ENCODE assay signal across 23 cellular contexts in the genomic region with DNA sequence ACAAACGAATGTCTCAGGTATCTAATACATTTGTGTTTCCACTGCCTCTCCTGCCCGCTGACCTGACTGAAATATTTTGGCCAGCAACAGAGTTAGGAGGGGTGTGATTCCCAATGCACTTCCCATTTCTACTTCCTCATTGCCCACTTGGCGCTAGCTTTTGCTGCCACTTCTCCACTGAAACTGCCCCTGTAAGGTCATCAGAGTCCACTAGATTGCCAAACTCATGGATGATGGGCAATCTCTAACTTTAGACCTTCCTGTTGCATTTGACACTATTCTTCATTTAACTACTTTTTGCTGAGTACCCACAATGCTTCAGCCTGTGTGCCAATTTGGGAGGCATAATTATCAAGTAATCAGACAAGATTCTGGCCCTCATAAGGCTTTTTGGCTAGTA. TPM values are rescaled to one million over a fixed set of nuclear protein-coding genes. Genes with fewer than 3 reads are reported as not detected.
DNase-seq lines count a peak whose midpoint lies in the region; ATAC-seq and TF ChIP-seq lines count a peak whose summit lies in the region.
"Had no signal": no experiment of that assay in that cellular context is flagged by ENCODE, and none has a peak within 500 bp of the region (broad histone marks: within the 10 kb centered on the region; RNA-seq: fewer than 3 reads in every experiment).

No MANE protein-coding gene starts in this region.

- no peak overlapping the region for H3K4me3 ChIP-seq in left lung
- H3K4me3 ChIP-seq: body of pancreas, uterus had no signal

- H3K27me3 ChIP-seq in left lung = no peaks in the 10 kb centered on the region
- H3K27me3 ChIP-seq: body of pancreas, uterus had no signal

- CTCF ChIA-PET in activated CD4-positive, alpha-beta T cell treated with anti-CD3 and anti-CD28 coated beads for 36 hours (lab: Charles Lee) = interaction anchor here (1.1 kb wide), 1 partner anchor 101 kb away, joined by 4 read pairs; no protein-coding TSS in a partner anchor

- H3K27ac ChIP-seq in left lung = peak overlapping the region in 1 of 2 donors; percentile 73
- H3K27ac ChIP-seq: C4-2B, uterus had no signal

- no peaks in the 10 kb centered on the region for H3K36me3 Mint-ChIP-seq in activated CD4-positive, alpha-beta T cell treated with anti-CD3 and anti-CD28 coated beads for 36 hours (ENCODE audit: low read depth)
- H3K36me3 Mint-ChIP-seq in activated CD4-positive, alpha-beta T cell treated with anti-CD3 and anti-CD28 coated beads, Interleukin-2, amount 10 ng/mL, durations not matched to agents 24 days and 14 days (ENCODE audit: low read depth) = peaks cover 3% of the 10 kb centered on the region
- H3K36me3 Mint-ChIP-seq in activated T-helper 17 cell treated with anti-CD3 and anti-CD28 coated beads, Interleukin-2, amount 50 U/mL, for 72 hours (ENCODE audit: low read depth) = no peaks in the 10 kb centered on the region
- H3K36me3 Mint-ChIP-seq: activated naive CD4-positive, alpha-beta T cell treated with anti-CD3 and anti-CD28 coated beads, Interleukin-2, amount 50 U/mL, for 24 hours had no signal

- POLR2A ChIA-PET in activated CD4-positive, alpha-beta T cell treated with anti-CD3 and anti-CD28 coated beads for 36 hours (lab: Charles Lee) = no interaction called here

- H3K4me3 Mint-ChIP-seq in activated CD4-positive, alpha-beta T cell treated with anti-CD3 and anti-CD28 coated beads for 36 hours = no peak overlapping the region
- no peak overlapping the region for H3K4me3 Mint-ChIP-seq in activated CD4-positive, alpha-beta T cell treated with anti-CD3 and anti-CD28 coated beads, Interleukin-2, amount 10 ng/mL, durations not matched to agents 24 days and 14 days
- H3K4me3 Mint-ChIP-seq in activated T-helper 17 cell treated with anti-CD3 and anti-CD28 coated beads, Interleukin-2, amount 50 U/mL, for 72 hours = peak overlapping the region; percentile 29
- H3K4me3 Mint-ChIP-seq: activated naive CD4-positive, alpha-beta T cell treated with anti-CD3 and anti-CD28 coated beads, Interleukin-2, amount 50 U/mL, for 24 hours; T-helper 2 cell treated with Interferon-gamma antibody and Interleukin-4, amounts not matched to agents 5 μg/mL and 100 μg/mL, for 36 hours had no signal

- no peak for DNase-seq in activated CD4-positive, alpha-beta T cell treated with anti-CD3 and anti-CD28 coated beads for 36 hours
- DNase-seq in activated CD4-positive, alpha-beta T cell treated with anti-CD3 and anti-CD28 coated beads, Interleukin-2, amount 10 ng/mL, durations not matched to agents 24 days and 14 days = no peak
- DNase-seq in left lung (peak in 1 of 2 donors; percentile 52), superior temporal gyrus (ENCODE audit: extremely low spot score) (peak; percentile 26), NCI-H82 (lab: John Stamatoyannopoulos, UW) (no peak), NCI-H524 (lab: John Stamatoyannopoulos, UW) (no peak)
- DNase-seq: activated CD4-positive, alpha-beta T cell treated with anti-CD3 and anti-CD28 coated beads for 4 hours; foreskin fibroblast; mammary epithelial cell; NCI-H1694; NK-92 treated with Interleukin-12 subunit alpha and Interleukin-12 subunit beta, amount 100 ng/mL, for 24 hours; SHP77 treated with DMSO at 0.1 percent for 48 hours; stimulated activated naive CD8-positive, alpha-beta T cell treated with anti-CD3 and anti-CD28 coated beads, Interleukin-15, amount 100 ng/mL, for 72 hours; uterus had no signal

- H3K36me3 ChIP-seq in left lung = no peaks in the 10 kb centered on the region
- H3K36me3 ChIP-seq: uterus had no signal

- peaks cover 0 to 22% of the 10 kb centered on the region in 2 donors for H3K4me1 ChIP-seq in left lung
- H3K4me1 ChIP-seq: uterus had no signal

- peaks cover 15% of the 10 kb centered on the region for H3K4me1 Mint-ChIP-seq in activated CD4-positive, alpha-beta T cell treated with anti-CD3 and anti-CD28 coated beads for 36 hours
- peaks cover 3% of the 10 kb centered on the region for H3K4me1 Mint-ChIP-seq in activated CD4-positive, alpha-beta T cell treated with anti-CD3 and anti-CD28 coated beads, Interleukin-2, amount 10 ng/mL, durations not matched to agents 24 days and 14 days
- H3K4me1 Mint-ChIP-seq in activated T-helper 17 cell treated with anti-CD3 and anti-CD28 coated beads, Interleukin-2, amount 50 U/mL, for 72 hours = peaks cover 21% of the 10 kb centered on the region

- ATAC-seq in activated CD4-positive, alpha-beta T cell treated with anti-CD3 and anti-CD28 coated beads for 36 hours = no peak
- no peak for ATAC-seq in activated T-helper 17 cell treated with anti-CD3 and anti-CD28 coated beads, Interleukin-2, amount 50 U/mL, for 72 hours (replicated peaks)
- peak; percentile 73 for ATAC-seq in left lung
- no peak for ATAC-seq in HG03175 (IDR thresholded peaks at IDR 0.05; ENCODE audit: unreplicated experiment)
- ATAC-seq: body of pancreas had no signal

- no peaks in the 10 kb centered on the region for H3K9me3 ChIP-seq in left lung
- H3K9me3 ChIP-seq: body of pancreas, uterus had no signal

- peak overlapping the region; percentile 61 for H3K27ac Mint-ChIP-seq in activated CD4-positive, alpha-beta T cell treated with anti-CD3 and anti-CD28 coated beads for 36 hours
- H3K27ac Mint-ChIP-seq in activated CD4-positive, alpha-beta T cell treated with anti-CD3 and anti-CD28 coated beads, Interleukin-2, amount 10 ng/mL, durations not matched to agents 24 days and 14 days = no peak overlapping the region
- H3K27ac Mint-ChIP-seq in activated T-helper 17 cell treated with anti-CD3 and anti-CD28 coated beads, Interleukin-2, amount 50 U/mL, for 72 hours = peak overlapping the region; percentile 51
- H3K27ac Mint-ChIP-seq: activated naive CD4-positive, alpha-beta T cell treated with anti-CD3 and anti-CD28 coated beads, Interleukin-2, amount 50 U/mL, for 24 hours had no signal

- intact Hi-C loops in activated CD4-positive, alpha-beta T cell treated with anti-CD3 and anti-CD28 coated beads for 36 hours (cut with DNase I, micrococcal nuclease) = loop anchor here (2.0 to 5.0 kb wide), 2 partner anchors 38 to 39 kb away; a partner anchor contains a TSS
- intact Hi-C loops in activated CD4-positive, alpha-beta T cell treated with anti-CD3 and anti-CD28 coated beads, Interleukin-2, amount 10 ng/mL, durations not matched to agents 24 days and 14 days (cut with micrococcal nuclease) = no loop called here
- intact Hi-C loops in left lung (cut with DNase I) = no loop called here

- peaks cover 3% of the 10 kb centered on the region for H3K27me3 Mint-ChIP-seq in activated CD4-positive, alpha-beta T cell treated with anti-CD3 and anti-CD28 coated beads for 36 hours
- H3K27me3 Mint-ChIP-seq in activated CD4-positive, alpha-beta T cell treated with anti-CD3 and anti-CD28 coated beads, Interleukin-2, amount 10 ng/mL, durations not matched to agents 24 days and 14 days = no peaks in the 10 kb centered on the region
- H3K27me3 Mint-ChIP-seq in activated T-helper 17 cell treated with anti-CD3 and anti-CD28 coated beads, Interleukin-2, amount 50 U/mL, for 72 hours = no peaks in the 10 kb centered on the region
- H3K27me3 Mint-ChIP-seq: activated naive CD4-positive, alpha-beta T cell treated with anti-CD3 and anti-CD28 coated beads, Interleukin-2, amount 50 U/mL, for 24 hours; stimulated activated naive CD8-positive, alpha-beta T cell treated with anti-CD3 and anti-CD28 coated beads, Interleukin-15, amount 100 ng/mL, for 72 hours had no signal

- no peak for TF ChIP-seq CTCF in left lung (IDR thresholded peaks at IDR 0.05)

- H3K9me3 Mint-ChIP-seq in activated CD4-positive, alpha-beta T cell treated with anti-CD3 and anti-CD28 coated beads for 36 hours (ENCODE audit: low read depth) = no peaks in the 10 kb centered on the region
- peaks cover 18% of the 10 kb centered on the region for H3K9me3 Mint-ChIP-seq in activated CD4-positive, alpha-beta T cell treated with anti-CD3 and anti-CD28 coated beads, Interleukin-2, amount 10 ng/mL, durations not matched to agents 24 days and 14 days
- H3K9me3 Mint-ChIP-seq in activated T-helper 17 cell treated with anti-CD3 and anti-CD28 coated beads, Interleukin-2, amount 50 U/mL, for 72 hours = peaks cover 4% of the 10 kb centered on the region
- H3K9me3 Mint-ChIP-seq: activated naive CD4-positive, alpha-beta T cell treated with anti-CD3 and anti-CD28 coated beads, Interleukin-2, amount 50 U/mL, for 24 hours had no signal

RNA-seq across cellular contexts. Expression of a gene that starts 40.8 kb away (rescaled TPM):
- 10 to 100 TPM; 13.7 to 14.0 TPM for total RNA-seq in activated CD4-positive, alpha-beta T cell treated with anti-CD3 and anti-CD28 coated beads for 36 hours
- total RNA-seq in activated CD4-positive, alpha-beta T cell treated with anti-CD3 and anti-CD28 coated beads, Interleukin-2, amount 10 ng/mL, durations not matched to agents 24 days and 14 days = 8.1 and 8.3 TPM in 2 replicates
- total RNA-seq in activated T-helper 17 cell treated with anti-CD3 and anti-CD28 coated beads, Interleukin-2, amount 50 U/mL, for 72 hours = 10 to 100 TPM; 15.0 to 33.9 TPM
- 10 to 100 TPM in 1 of 2 donors, 1 to 10 TPM in 1; 3.1 to 11.1 TPM for total RNA-seq in left lung
- total RNA-seq: Daoy, HT-29, mammary epithelial cell, renal cortical epithelial cell had no signal

RNA-seq across cellular contexts. Expression of a gene that starts 52.7 kb away (rescaled TPM):
- 10 to 100 TPM; 10.3 to 10.8 TPM for total RNA-seq in activated CD4-positive, alpha-beta T cell treated with anti-CD3 and anti-CD28 coated beads for 36 hours
- 7.3 and 9.3 TPM in 2 replicates for total RNA-seq in activated CD4-positive, alpha-beta T cell treated with anti-CD3 and anti-CD28 coated beads, Interleukin-2, amount 10 ng/mL, durations not matched to agents 24 days and 14 days
- 10 to 100 TPM; 17.7 to 32.4 TPM for total RNA-seq in activated T-helper 17 cell treated with anti-CD3 and anti-CD28 coated beads, Interleukin-2, amount 50 U/mL, for 72 hours
- total RNA-seq in left lung = 10 to 100 TPM; 31.0 to 48.3 TPM
- total RNA-seq: HT-29 had no signal

Comparison
In these comparisons a context has a peak if more than half of its experiments do, and no peak if none do; other contexts are left out.
1. intact Hi-C loops: an anchor here in activated CD4-positive, alpha-beta T cell treated with anti-CD3 and anti-CD28 coated beads for 36 hours (2.0 to 5.0 kb wide); none called in activated CD4-positive, alpha-beta T cell treated with anti-CD3 and anti-CD28 coated beads, Interleukin-2, amount 10 ng/mL, durations not matched to agents 24 days and 14 days and left lung.